Comparison of ENCODE assay signal across 8 cellular contexts in genomic region chr3:105353485-105354161, GRCh38. TPM values are rescaled to one million over a fixed set of nuclear protein-coding genes. Genes with fewer than 3 reads are reported as not detected.
A peak's percentile ranks its signal among the peaks of the same experiment; 100 is the strongest.
DNase-seq lines count a peak whose midpoint lies in the region; ATAC-seq and TF ChIP-seq lines count a peak whose summit lies in the region.

No MANE protein-coding gene starts in this region.

- H3K4me1 ChIP-seq in breast epithelium (no peaks in the 10 kb centered on the region), upper lobe of right lung (no peaks in the 10 kb centered on the region)

- H3K4me3 ChIP-seq in breast epithelium: peak overlapping the region; percentile 12 to 50 (median 16)
- peak overlapping the region; percentile 44 for H3K4me3 ChIP-seq in upper lobe of right lung

- peak; percentile 49 for ATAC-seq in HG02678 (IDR thresholded peaks at IDR 0.05; ENCODE audit: unreplicated experiment)
- peak; percentile 72 for ATAC-seq in upper lobe of right lung
- no peak for ATAC-seq in GM19035 (IDR thresholded peaks at IDR 0.05; ENCODE audit: unreplicated experiment)
- ATAC-seq in HG02981 (IDR thresholded peaks at IDR 0.05; ENCODE audit: unreplicated experiment): no peak

- TF ChIP-seq POLR2A in breast epithelium (IDR thresholded peaks at IDR 0.05): no peak

- H3K27me3 ChIP-seq in breast epithelium: no peaks in the 10 kb centered on the region
- H3K27me3 ChIP-seq in upper lobe of right lung: peaks cover 7% of the 10 kb centered on the region

- TF ChIP-seq CTCF in breast epithelium (IDR thresholded peaks at IDR 0.05): no peak
- TF ChIP-seq CTCF in upper lobe of right lung (IDR thresholded peaks at IDR 0.05): no peak

- DNase-seq in CD1c-positive myeloid dendritic cell (ENCODE audit: extremely low spot score) (peak; percentile 84), breast epithelium (ENCODE audit: low spot score in 2 of 2) (no peak), medulla oblongata (ENCODE audit: extremely low spot score) (peak; percentile 70), upper lobe of right lung (peak; percentile 76), NCI-H146 treated with DMSO at 0.1 percent for 48 hours (lab: John Stamatoyannopoulos, UW; ENCODE audit: unreplicated experiment) (no peak)

- H3K36me3 ChIP-seq in breast epithelium (no peaks in the 10 kb centered on the region), upper lobe of right lung (no peaks in the 10 kb centered on the region)

- no peak overlapping the region for H3K27ac ChIP-seq in breast epithelium
- peak overlapping the region; percentile 80 for H3K27ac ChIP-seq in upper lobe of right lung

- H3K9me3 ChIP-seq in breast epithelium (no peaks in the 10 kb centered on the region), upper lobe of right lung (no peaks in the 10 kb centered on the region)

- intact Hi-C loops in breast epithelium (cut with DNase I; ENCODE audit: low total_unique reads): no loop called here
- intact Hi-C loops in upper lobe of right lung (cut with DNase I): no loop called here

RNA-seq across cellular contexts. Expression of gene ALCAM, which starts 13.1 kb away (rescaled TPM):
- 100 to 1,000 TPM in 2 of 3 donors, 10 to 100 TPM in 1; 20.3 to 223 (median 118) TPM for total RNA-seq in breast epithelium
- 202 TPM for total RNA-seq in upper lobe of right lung

Comparison
In these comparisons a context has a peak if more than half of its experiments do, and no peak if none do; other contexts are left out.
1. DNase-seq: peak in CD1c-positive myeloid dendritic cell (single experiment), medulla oblongata (single experiment) and upper lobe of right lung (single experiment); none in breast epithelium (0 of 2) and NCI-H146 treated with DMSO at 0.1 percent for 48 hours (single experiment).
2. ATAC-seq: peak in HG02678 (single experiment) and upper lobe of right lung (single experiment); none in GM19035 (single experiment) and HG02981 (single experiment).